Comparison of ENCODE assay signal across 2 cellular contexts in genomic region chrX:153827016-153827415, GRCh38.
TF ChIP-seq lines count a peak whose summit lies in the region.

No MANE protein-coding gene starts in this region.

TF ChIP-seq in GM23338, 12 proteins besides CTCF, POLR2A, EP300 and RAD21 (continued from another document):
- TF ChIP-seq, protein P1, sequence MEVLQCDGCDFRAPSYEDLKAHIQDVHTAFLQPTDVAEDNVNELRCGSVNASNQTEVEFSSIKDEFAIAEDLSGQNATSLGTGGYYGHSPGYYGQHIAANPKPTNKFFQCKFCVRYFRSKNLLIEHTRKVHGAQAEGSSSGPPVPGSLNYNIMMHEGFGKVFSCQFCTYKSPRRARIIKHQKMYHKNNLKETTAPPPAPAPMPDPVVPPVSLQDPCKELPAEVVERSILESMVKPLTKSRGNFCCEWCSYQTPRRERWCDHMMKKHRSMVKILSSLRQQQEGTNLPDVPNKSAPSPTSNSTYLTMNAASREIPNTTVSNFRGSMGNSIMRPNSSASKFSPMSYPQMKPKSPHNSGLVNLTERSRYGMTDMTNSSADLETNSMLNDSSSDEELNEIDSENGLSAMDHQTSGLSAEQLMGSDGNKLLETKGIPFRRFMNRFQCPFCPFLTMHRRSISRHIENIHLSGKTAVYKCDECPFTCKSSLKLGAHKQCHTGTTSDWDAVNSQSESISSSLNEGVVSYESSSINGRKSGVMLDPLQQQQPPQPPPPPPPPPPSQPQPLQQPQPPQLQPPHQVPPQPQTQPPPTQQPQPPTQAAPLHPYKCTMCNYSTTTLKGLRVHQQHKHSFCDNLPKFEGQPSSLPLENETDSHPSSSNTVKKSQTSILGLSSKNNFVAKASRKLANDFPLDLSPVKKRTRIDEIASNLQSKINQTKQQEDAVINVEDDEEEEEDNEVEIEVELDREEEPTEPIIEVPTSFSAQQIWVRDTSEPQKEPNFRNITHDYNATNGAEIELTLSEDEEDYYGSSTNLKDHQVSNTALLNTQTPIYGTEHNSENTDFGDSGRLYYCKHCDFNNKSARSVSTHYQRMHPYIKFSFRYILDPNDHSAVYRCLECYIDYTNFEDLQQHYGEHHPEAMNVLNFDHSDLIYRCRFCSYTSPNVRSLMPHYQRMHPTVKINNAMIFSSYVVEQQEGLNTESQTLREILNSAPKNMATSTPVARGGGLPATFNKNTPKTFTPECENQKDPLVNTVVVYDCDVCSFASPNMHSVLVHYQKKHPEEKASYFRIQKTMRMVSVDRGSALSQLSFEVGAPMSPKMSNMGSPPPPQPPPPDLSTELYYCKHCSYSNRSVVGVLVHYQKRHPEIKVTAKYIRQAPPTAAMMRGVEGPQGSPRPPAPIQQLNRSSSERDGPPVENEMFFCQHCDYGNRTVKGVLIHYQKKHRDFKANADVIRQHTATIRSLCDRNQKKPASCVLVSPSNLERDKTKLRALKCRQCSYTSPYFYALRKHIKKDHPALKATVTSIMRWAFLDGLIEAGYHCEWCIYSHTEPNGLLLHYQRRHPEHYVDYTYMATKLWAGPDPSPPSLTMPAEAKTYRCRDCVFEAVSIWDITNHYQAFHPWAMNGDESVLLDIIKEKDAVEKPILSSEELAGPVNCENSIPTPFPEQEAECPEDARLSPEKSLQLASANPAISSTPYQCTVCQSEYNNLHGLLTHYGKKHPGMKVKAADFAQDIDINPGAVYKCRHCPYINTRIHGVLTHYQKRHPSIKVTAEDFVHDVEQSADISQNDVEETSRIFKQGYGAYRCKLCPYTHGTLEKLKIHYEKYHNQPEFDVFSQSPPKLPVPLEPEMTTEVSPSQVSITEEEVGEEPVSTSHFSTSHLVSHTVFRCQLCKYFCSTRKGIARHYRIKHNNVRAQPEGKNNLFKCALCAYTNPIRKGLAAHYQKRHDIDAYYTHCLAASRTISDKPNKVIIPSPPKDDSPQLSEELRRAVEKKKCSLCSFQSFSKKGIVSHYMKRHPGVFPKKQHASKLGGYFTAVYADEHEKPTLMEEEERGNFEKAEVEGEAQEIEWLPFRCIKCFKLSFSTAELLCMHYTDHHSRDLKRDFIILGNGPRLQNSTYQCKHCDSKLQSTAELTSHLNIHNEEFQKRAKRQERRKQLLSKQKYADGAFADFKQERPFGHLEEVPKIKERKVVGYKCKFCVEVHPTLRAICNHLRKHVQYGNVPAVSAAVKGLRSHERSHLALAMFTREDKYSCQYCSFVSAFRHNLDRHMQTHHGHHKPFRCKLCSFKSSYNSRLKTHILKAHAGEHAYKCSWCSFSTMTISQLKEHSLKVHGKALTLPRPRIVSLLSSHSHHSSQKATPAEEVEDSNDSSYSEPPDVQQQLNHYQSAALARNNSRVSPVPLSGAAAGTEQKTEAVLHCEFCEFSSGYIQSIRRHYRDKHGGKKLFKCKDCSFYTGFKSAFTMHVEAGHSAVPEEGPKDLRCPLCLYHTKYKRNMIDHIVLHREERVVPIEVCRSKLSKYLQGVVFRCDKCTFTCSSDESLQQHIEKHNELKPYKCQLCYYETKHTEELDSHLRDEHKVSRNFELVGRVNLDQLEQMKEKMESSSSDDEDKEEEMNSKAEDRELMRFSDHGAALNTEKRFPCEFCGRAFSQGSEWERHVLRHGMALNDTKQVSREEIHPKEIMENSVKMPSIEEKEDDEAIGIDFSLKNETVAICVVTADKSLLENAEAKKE (CRISPR knock-in tag; IDR thresholded peaks at IDR 0.05), result no peak
TF ChIP-seq in GM23338: peak in this region for 1.

TF ChIP-seq in WTC11, 78 proteins besides CTCF, POLR2A, EP300 and RAD21 (continued from another document):
- TF ChIP-seq ZNF416 (CRISPR knock-in tag; IDR thresholded peaks at IDR 0.05) (no peak), MXD4 (CRISPR knock-in tag; IDR thresholded peaks at IDR 0.05; ENCODE audit: borderline replicate concordance) (no peak), NFATC4 (CRISPR knock-in tag; IDR thresholded peaks at IDR 0.05) (no peak), ESRRA (CRISPR knock-in tag; IDR thresholded peaks at IDR 0.05; ENCODE audit: borderline replicate concordance) (no peak), ATF2 (CRISPR knock-in tag; IDR thresholded peaks at IDR 0.05; ENCODE audit: borderline replicate concordance, low read depth) (no peak), FOXK1 (CRISPR knock-in tag; IDR thresholded peaks at IDR 0.05) (no peak), NFE2L1 (CRISPR knock-in tag; IDR thresholded peaks at IDR 0.05) (no peak), ERG (CRISPR knock-in tag; IDR thresholded peaks at IDR 0.05) (no peak), ZNF219 (CRISPR knock-in tag; IDR thresholded peaks at IDR 0.05; ENCODE audit: borderline replicate concordance) (no peak)
